In genomic region chr3:189901481-189901880, GRCh38 we compare ENCODE assay signal across 18 cellular contexts.
A peak's percentile ranks its signal among the peaks of the same experiment; 100 is the strongest.
DNase-seq lines count a peak whose midpoint lies in the region; ATAC-seq, FAIRE-seq and TF ChIP-seq lines count a peak whose summit lies in the region.
"Had no signal": no experiment of that assay in that cellular context is flagged by ENCODE, and none has a peak within 500 bp of the region (broad histone marks: within the 10 kb centered on the region; RNA-seq: fewer than 3 reads in every experiment).

No MANE protein-coding gene starts in this region.

- dilution Hi-C loops in keratinocyte (cut with MboI; ENCODE audit: extremely low pct_ligation_motif_present, low sequenced_read_pairs) = no loop called here

- H3K9me1 ChIP-seq in K562 (ENCODE audit: control insufficient read depth, insufficient read depth, low read length) (no peaks in the 10 kb centered on the region), keratinocyte (ENCODE audit: control insufficient read depth, extremely low read depth, insufficient read depth, low read length) (no peaks in the 10 kb centered on the region)

- H3K9me3 ChIP-seq in SK-N-SH (no peaks in the 10 kb centered on the region), K562 (replicated peaks; ENCODE audit: control insufficient read depth, insufficient read depth, low read depth, low read length) (no peaks in the 10 kb centered on the region), keratinocyte (ENCODE audit: control insufficient read depth, low read depth, low read length) (no peaks in the 10 kb centered on the region)
- H3K9me3 ChIP-seq: BLaER1 had no signal

- no TSS peak for BruUV-seq in K562 (replicated peaks; lab: Mats Ljungman, UMichigan)

- TF ChIP-seq CTCF in SK-N-SH (IDR thresholded peaks at IDR 0.05) (no peak), K562 (IDR thresholded peaks at IDR 0.05 in 2 of 3, conservative IDR thresholded peaks at IDR 0.05 in 1 of 3; ENCODE audit: insufficient read depth in 2 of 3, low read depth in 1 of 3, low read length in 3 of 3) (no peak), keratinocyte (optimal IDR thresholded peaks at IDR 0.05 in 1 of 3, IDR thresholded peaks at IDR 0.05 in 1 of 3, conservative IDR thresholded peaks at IDR 0.05 in 1 of 3; ENCODE audit: extremely low read depth in 1 of 3, insufficient read depth in 2 of 3, low read length in 3 of 3) (no peak)

- H3K4me3 ChIP-seq in SK-N-SH (ENCODE audit: low read depth in 2 of 2, low read length in 1 of 2) (no peak overlapping the region), K562 (no peak overlapping the region), keratinocyte (ENCODE audit: control insufficient read depth in 2 of 3, extremely low read depth in 1 of 3, insufficient read depth in 2 of 3, low read depth in 1 of 3, low read length in 3 of 3) (no peak overlapping the region)
- H3K4me3 ChIP-seq: BLaER1 had no signal

- no peaks in the 10 kb centered on the region for H3K4me1 ChIP-seq in SK-N-SH (ENCODE audit: control insufficient read depth in 1 of 2, insufficient read depth in 2 of 2, low read depth in 1 of 2, low read length in 1 of 2)
- no peaks in the 10 kb centered on the region for H3K4me1 ChIP-seq in K562 (replicated peaks in 1 of 2; ENCODE audit: control insufficient read depth in 2 of 2, insufficient read depth in 2 of 2, low read length in 2 of 2)
- H3K4me1 ChIP-seq in keratinocyte (ENCODE audit: control insufficient read depth, extremely low read depth, insufficient read depth, low read length) = peaks cover 55% of the 10 kb centered on the region

- no peak for TF ChIP-seq RAD21 in SK-N-SH (IDR thresholded peaks at IDR 0.05; ENCODE audit: low read length)
- TF ChIP-seq RAD21 in K562 (CRISPR knock-in tag; conservative IDR thresholded peaks at IDR 0.05 in 1 of 2, IDR thresholded peaks at IDR 0.05 in 1 of 2) = no peak

- H3K36me3 ChIP-seq in SK-N-SH (replicated peaks in 1 of 2; ENCODE audit: control insufficient read depth in 1 of 2, insufficient read depth in 2 of 2, low read length in 1 of 2) = no peaks in the 10 kb centered on the region
- H3K36me3 ChIP-seq in K562 (ENCODE audit: control insufficient read depth, insufficient read depth, low read length) = no peaks in the 10 kb centered on the region
- H3K36me3 ChIP-seq in keratinocyte (ENCODE audit: control insufficient read depth in 2 of 2, extremely low read depth in 1 of 2, insufficient read depth in 2 of 2, low read length in 2 of 2) = peaks cover 2 to 4% of the 10 kb centered on the region in 2 experiments
- H3K36me3 ChIP-seq: BLaER1 had no signal

- H2AFZ ChIP-seq in SK-N-SH (ENCODE audit: low read depth) (0 out of 2 replicates have a peak overlapping the region, but pooled peaks have one; percentile 22), K562 (ENCODE audit: low read depth, low read length) (no peak overlapping the region), keratinocyte (ENCODE audit: control insufficient read depth, low read length) (no peak overlapping the region)

- intact Hi-C loops in K562 (cut with micrococcal nuclease) = no loop called here

- CTCF ChIA-PET in SK-N-SH (lab: Yijun Ruan, JAX) = no interaction called here
- CTCF ChIA-PET in K562 (lab: Yijun Ruan, JAX; ENCODE audit: low intra/inter-chr PET ratio) = no interaction called here

- H3K79me2 ChIP-seq in SK-N-SH (ENCODE audit: insufficient read depth) (no peaks in the 10 kb centered on the region), K562 (ENCODE audit: control insufficient read depth, insufficient read depth, low read length) (no peaks in the 10 kb centered on the region), keratinocyte (ENCODE audit: control insufficient read depth, insufficient read depth, low read length) (no peaks in the 10 kb centered on the region)

- FAIRE-seq in K562 (lab: Jason Lieb, UNC) (no peak), keratinocyte (lab: Jason Lieb, UNC) (peak; percentile 60)
- FAIRE-seq: HTR-8/SVneo had no signal

- H3K9ac ChIP-seq in SK-N-SH (no peak overlapping the region), K562 (ENCODE audit: insufficient read depth in 1 of 2, low read depth in 2 of 2, low read length in 2 of 2) (no peak overlapping the region), keratinocyte (ENCODE audit: control insufficient read depth, extremely low read depth, insufficient read depth, low read length) (peak overlapping the region; percentile 57)
- H3K9ac ChIP-seq: BLaER1 had no signal

- H3F3A ChIP-seq in SK-N-SH (replicated peaks; ENCODE audit: insufficient read depth) = no peaks in the 10 kb centered on the region

- POLR2A ChIA-PET in SK-N-SH (lab: Yijun Ruan, JAX) (no interaction called here), K562 (lab: Yijun Ruan, JAX) (no interaction called here)

- TF ChIP-seq EP300 in SK-N-SH (IDR thresholded peaks at IDR 0.05; ENCODE audit: borderline replicate concordance in 1 of 2, low read depth in 1 of 2, low read length in 1 of 2) (no peak), K562 (IDR thresholded peaks at IDR 0.05; ENCODE audit: low read length) (no peak)

- DNase-seq in SK-N-SH (no peak), K562 (ENCODE audit: extremely low read depth in 1 of 4, low spot score in 3 of 4) (no peak), keratinocyte (ENCODE audit: low read depth, low spot score) (no peak), DMS 273 treated with DMSO at 0.1 percent for 48 hours (lab: John Stamatoyannopoulos, UW) (no peak)
- no peak for DNase-seq in activated naive CD4-positive, alpha-beta T cell treated with Interleukin-2 at 50 U/mL for 16 hours
- DNase-seq: CD4-positive, alpha-beta memory T cell; DMS79 treated with DMSO at 0.1 percent for 48 hours; GF-D8; GOT3; H7; KG1 had no signal

- no peak for ATAC-seq in SK-N-SH treated with all-trans-retinoic acid at 6 μM for 48 hours
- no peak for ATAC-seq in K562
- ATAC-seq in HG02798 (IDR thresholded peaks at IDR 0.05; ENCODE audit: poor library complexity, unreplicated experiment) = no peak
- ATAC-seq: HCT116 had no signal

- H4K20me1 ChIP-seq in SK-N-SH (ENCODE audit: insufficient read depth) (no peaks in the 10 kb centered on the region), K562 (replicated peaks; ENCODE audit: control insufficient read depth, insufficient read depth, low read length) (no peaks in the 10 kb centered on the region), keratinocyte (ENCODE audit: control insufficient read depth, extremely low read depth, insufficient read depth, low read length) (no peaks in the 10 kb centered on the region)
- H4K20me1 ChIP-seq: BLaER1 had no signal

- H3K27ac ChIP-seq in SK-N-SH (ENCODE audit: low read depth in 2 of 2, low read length in 1 of 2) (no peak overlapping the region), K562 (ENCODE audit: extremely low read depth, low read depth, low read length) (no peak overlapping the region), keratinocyte (ENCODE audit: control insufficient read depth, insufficient read depth, low read length) (peak overlapping the region; percentile 98)
- H3K27ac ChIP-seq: 22Rv1, BLaER1, HL-60 had no signal

- no peak for TF ChIP-seq POLR2A in K562 (conservative IDR thresholded peaks at IDR 0.05)

- H3K4me2 ChIP-seq in SK-N-SH = no peak overlapping the region
- no peak overlapping the region for H3K4me2 ChIP-seq in K562 (ENCODE audit: insufficient read depth, low read length)
- peak overlapping the region; percentile 52 for H3K4me2 ChIP-seq in keratinocyte (ENCODE audit: control insufficient read depth, extremely low read depth, insufficient read depth, low read depth, low read length)
- H3K4me2 ChIP-seq: BLaER1 had no signal

- H3K27me3 ChIP-seq in SK-N-SH (ENCODE audit: insufficient read depth) (no peaks in the 10 kb centered on the region), K562 (ENCODE audit: control insufficient read depth in 2 of 2, insufficient read depth in 2 of 2, low read length in 2 of 2) (no peaks in the 10 kb centered on the region), keratinocyte (ENCODE audit: control insufficient read depth, extremely low read depth, insufficient read depth, low read length) (no peaks in the 10 kb centered on the region)
- H3K27me3 ChIP-seq: BLaER1 had no signal

- no peaks in the 10 kb centered on the region for H3K9me2 ChIP-seq in SK-N-SH

- in situ Hi-C loops in K562 (cut with MboI) = no loop called here

- WGBS in SK-N-SH (ENCODE audit: low lambda C conversion rate) = 23% methylated on average over 6 of the region's 6 CpGs
- 0% methylated on average over 6 of the region's 6 CpGs for WGBS in K562 (ENCODE audit: insufficient coverage, low coverage, missing lambda C conversion rate)

TF ChIP-seq in SK-N-SH, 30 proteins besides CTCF, POLR2A, EP300 and RAD21:
- no peak for TF ChIP-seq GATA2 (CRISPR knock-in tag; IDR thresholded peaks at IDR 0.05)
- TF ChIP-seq RFX5 (IDR thresholded peaks at IDR 0.05; ENCODE audit: low read length) = no peak
- TF ChIP-seq SMC3 (IDR thresholded peaks at IDR 0.05; ENCODE audit: low read depth, low read length) = no peak

TF ChIP-seq in SK-N-SH treated with all-trans-retinoic acid at 6 μM for 48 hours, 23 proteins besides CTCF, POLR2A, EP300 and RAD21:
- TF ChIP-seq GLIS3 (CRISPR knock-in tag; IDR thresholded peaks at IDR 0.05) = no peak
